Comparison of ENCODE assay signal across 8 cellular contexts in the genomic region with DNA sequence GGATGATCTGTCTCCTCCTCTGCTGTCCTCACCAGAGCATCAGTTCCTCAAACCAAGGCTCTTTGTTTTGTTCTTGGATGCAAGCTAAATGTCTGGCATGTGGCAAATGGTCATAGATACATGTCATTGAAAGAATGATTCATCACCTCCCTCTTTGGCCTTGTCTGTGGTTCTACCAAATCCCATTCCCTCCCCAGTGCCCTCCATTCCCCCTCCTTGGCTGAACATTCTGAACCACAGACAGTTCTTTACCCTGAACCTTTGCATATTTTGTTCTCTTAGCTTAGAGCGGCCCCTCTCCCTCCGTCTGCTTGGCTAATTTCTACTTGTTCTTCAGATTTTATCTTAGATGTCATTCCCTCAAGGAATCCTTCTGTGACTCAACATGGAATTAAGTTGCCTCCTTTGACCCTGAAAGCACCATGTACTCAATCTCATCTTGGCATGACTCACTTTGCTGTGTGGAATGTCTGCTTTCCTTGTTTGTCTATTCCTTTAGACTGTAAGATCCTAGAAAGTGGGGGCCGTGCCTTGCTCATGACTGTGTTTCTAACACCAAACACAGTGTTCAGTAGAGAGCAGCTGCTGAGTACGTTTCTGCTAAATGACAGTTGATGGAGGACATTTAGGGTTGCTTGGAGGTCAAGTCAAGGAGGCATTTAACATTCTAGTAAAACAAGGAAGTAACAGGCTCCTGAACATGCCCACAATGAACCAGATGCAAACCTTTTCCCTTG. TPM values are rescaled to one million over a fixed set of nuclear protein-coding genes. Genes with fewer than 3 reads are reported as not detected.
DNase-seq lines count a peak whose midpoint lies in the region; ATAC-seq and TF ChIP-seq lines count a peak whose summit lies in the region.

No MANE protein-coding gene starts in this region.

- peak overlapping the region; percentile 81 for H3K27ac Mint-ChIP-seq in T-helper 1 cell treated with Interleukin-12 subunit alpha and Interleukin-12 subunit beta and Interleukin-4 antibody, amounts not matched to agents 30 μg/mL and 1 μg/mL, for 36 hours
- H3K27ac Mint-ChIP-seq in activated CD4-positive, alpha-beta memory T cell treated with anti-CD3 and anti-CD28 coated beads for 36 hours: peak overlapping the region; percentile 75
- H3K27ac Mint-ChIP-seq in stimulated activated naive CD8-positive, alpha-beta T cell treated with anti-CD3 and anti-CD28 coated beads, Interleukin-15, amount 100 ng/mL, for 72 hours: no peak overlapping the region

- no peaks in the 10 kb centered on the region for H3K9me3 ChIP-seq in right atrium auricular region

- peaks cover 60% of the 10 kb centered on the region for H3K4me1 Mint-ChIP-seq in T-helper 1 cell treated with Interleukin-12 subunit alpha and Interleukin-12 subunit beta and Interleukin-4 antibody, amounts not matched to agents 30 μg/mL and 1 μg/mL, for 36 hours (ENCODE audit: low read depth)
- peaks cover 61% of the 10 kb centered on the region for H3K4me1 Mint-ChIP-seq in activated CD4-positive, alpha-beta memory T cell treated with anti-CD3 and anti-CD28 coated beads for 36 hours (ENCODE audit: low read depth)
- peaks cover 67% of the 10 kb centered on the region for H3K4me1 Mint-ChIP-seq in stimulated activated naive CD8-positive, alpha-beta T cell treated with anti-CD3 and anti-CD28 coated beads, Interleukin-15, amount 100 ng/mL, for 72 hours

- POLR2A ChIA-PET in activated CD4-positive, alpha-beta memory T cell treated with anti-CD3 and anti-CD28 coated beads for 36 hours (lab: Charles Lee): interaction anchor here (0.6 to 1.5 kb wide), 3 partner anchors 8 to 54 kb away, joined by 3 to 5 read pairs (median 3); a partner anchor contains a TSS

- H3K27me3 ChIP-seq in right atrium auricular region: no peaks in the 10 kb centered on the region

- H3K36me3 Mint-ChIP-seq in T-helper 1 cell treated with Interleukin-12 subunit alpha and Interleukin-12 subunit beta and Interleukin-4 antibody, amounts not matched to agents 30 μg/mL and 1 μg/mL, for 36 hours (ENCODE audit: low read depth): peaks cover 53% of the 10 kb centered on the region
- peaks cover 21% of the 10 kb centered on the region for H3K36me3 Mint-ChIP-seq in activated CD4-positive, alpha-beta memory T cell treated with anti-CD3 and anti-CD28 coated beads for 36 hours

- intact Hi-C loops in activated CD4-positive, alpha-beta memory T cell treated with anti-CD3 and anti-CD28 coated beads for 36 hours (cut with micrococcal nuclease): loop anchor here (1.0 to 5.0 kb wide), 11 partner anchors 8 to 596 kb away; a partner anchor contains a TSS

- CTCF ChIA-PET in activated CD4-positive, alpha-beta memory T cell treated with anti-CD3 and anti-CD28 coated beads for 36 hours (lab: Charles Lee): interaction anchor here (0.9 to 1.4 kb wide), 3 partner anchors 53 to 301 kb away, joined by 3 read pairs; no protein-coding TSS in a partner anchor

- no peaks in the 10 kb centered on the region for H3K36me3 ChIP-seq in right atrium auricular region

- ATAC-seq in stimulated activated naive CD8-positive, alpha-beta T cell treated with anti-CD3 and anti-CD28 coated beads, Interleukin-15, amount 100 ng/mL, for 72 hours: no peak
- ATAC-seq in GM18861 (IDR thresholded peaks at IDR 0.05; ENCODE audit: unreplicated experiment): no peak

- no peak overlapping the region for H3K4me3 ChIP-seq in right atrium auricular region

- peak overlapping the region; percentile 7 to 16 for H3K27ac ChIP-seq in right atrium auricular region

- no peaks in the 10 kb centered on the region for H3K9me3 Mint-ChIP-seq in T-helper 1 cell treated with Interleukin-12 subunit alpha and Interleukin-12 subunit beta and Interleukin-4 antibody, amounts not matched to agents 30 μg/mL and 1 μg/mL, for 36 hours
- H3K9me3 Mint-ChIP-seq in activated CD4-positive, alpha-beta memory T cell treated with anti-CD3 and anti-CD28 coated beads for 36 hours: no peaks in the 10 kb centered on the region
- H3K9me3 Mint-ChIP-seq in stimulated activated naive CD8-positive, alpha-beta T cell treated with anti-CD3 and anti-CD28 coated beads, Interleukin-15, amount 100 ng/mL, for 72 hours: no peaks in the 10 kb centered on the region

- H3K4me3 Mint-ChIP-seq in T-helper 1 cell treated with Interleukin-12 subunit alpha and Interleukin-12 subunit beta and Interleukin-4 antibody, amounts not matched to agents 30 μg/mL and 1 μg/mL, for 36 hours: peak overlapping the region; percentile 68
- no peak overlapping the region for H3K4me3 Mint-ChIP-seq in activated CD4-positive, alpha-beta memory T cell treated with anti-CD3 and anti-CD28 coated beads for 36 hours
- peak overlapping the region; percentile 1 to 41 for H3K4me3 Mint-ChIP-seq in stimulated activated naive CD8-positive, alpha-beta T cell treated with anti-CD3 and anti-CD28 coated beads, Interleukin-15, amount 100 ng/mL, for 72 hours

- DNase-seq in T-helper 1 cell (no peak), right atrium auricular region (ENCODE audit: low spot score) (peak; percentile 89), NCI-H526 (lab: John Stamatoyannopoulos, UW) (no peak), GM20000 (ENCODE audit: low spot score) (no peak)
- peak; percentile 26 for DNase-seq in activated CD4-positive, alpha-beta memory T cell treated with anti-CD3 and anti-CD28 coated beads for 36 hours
- DNase-seq in stimulated activated naive CD8-positive, alpha-beta T cell treated with anti-CD3 and anti-CD28 coated beads, Interleukin-15, amount 100 ng/mL, for 72 hours: no peak

- H3K4me1 ChIP-seq in right atrium auricular region: peaks cover 0 to 47% of the 10 kb centered on the region in 2 donors

- TF ChIP-seq CTCF in right atrium auricular region (IDR thresholded peaks at IDR 0.05) (no peak), GM20000 (IDR thresholded peaks at IDR 0.05; ENCODE audit: extremely low read depth, missing control alignments) (no peak)

- H3K27me3 Mint-ChIP-seq in T-helper 1 cell treated with Interleukin-12 subunit alpha and Interleukin-12 subunit beta and Interleukin-4 antibody, amounts not matched to agents 30 μg/mL and 1 μg/mL, for 36 hours (ENCODE audit: low read depth): no peaks in the 10 kb centered on the region
- H3K27me3 Mint-ChIP-seq in activated CD4-positive, alpha-beta memory T cell treated with anti-CD3 and anti-CD28 coated beads for 36 hours: peaks cover 2% of the 10 kb centered on the region
- peaks cover 16% of the 10 kb centered on the region for H3K27me3 Mint-ChIP-seq in stimulated activated naive CD8-positive, alpha-beta T cell treated with anti-CD3 and anti-CD28 coated beads, Interleukin-15, amount 100 ng/mL, for 72 hours

RNA-seq across cellular contexts. Expression of a gene that starts 8.1 kb away (rescaled TPM):
- 10 to 100 TPM; 31.8 to 33.8 TPM for total RNA-seq in activated CD4-positive, alpha-beta memory T cell treated with anti-CD3 and anti-CD28 coated beads for 36 hours
- total RNA-seq in right atrium auricular region: 10 to 100 TPM in 1 of 2 donors, 1 to 10 TPM in 1; 7.4 to 41.4 TPM

Comparison
In these comparisons a context has a peak if more than half of its experiments do, and no peak if none do; other contexts are left out.
1. H3K27ac Mint-ChIP-seq: peak in T-helper 1 cell treated with Interleukin-12 subunit alpha and Interleukin-12 subunit beta and Interleukin-4 antibody, amounts not matched to agents 30 μg/mL and 1 μg/mL, for 36 hours (single experiment) and activated CD4-positive, alpha-beta memory T cell treated with anti-CD3 and anti-CD28 coated beads for 36 hours (single experiment); none in stimulated activated naive CD8-positive, alpha-beta T cell treated with anti-CD3 and anti-CD28 coated beads, Interleukin-15, amount 100 ng/mL, for 72 hours (0 of 2).
2. DNase-seq: peak in activated CD4-positive, alpha-beta memory T cell treated with anti-CD3 and anti-CD28 coated beads for 36 hours (single experiment) and right atrium auricular region (single experiment); none in T-helper 1 cell (0 of 5), stimulated activated naive CD8-positive, alpha-beta T cell treated with anti-CD3 and anti-CD28 coated beads, Interleukin-15, amount 100 ng/mL, for 72 hours (0 of 2), NCI-H526 (0 of 2) and GM20000 (single experiment).